In genomic region chr17:35094902-35095301, GRCh38 we compare ENCODE assay signal across 1 cellular context.
TF ChIP-seq lines count a peak whose summit lies in the region.

No MANE protein-coding gene starts in this region.

TF ChIP-seq in HepG2, 621 proteins besides CTCF, POLR2A, EP300 and RAD21:
- peak; percentile 20; the same call in 1 of the 2 replicates for TF ChIP-seq CEBPB (IDR thresholded peaks at IDR 0.05; ENCODE audit: borderline replicate concordance, low read depth, low read length)
- TF ChIP-seq TAF1 (CRISPR knock-in tag; IDR thresholded peaks at IDR 0.05), result no peak
- TF ChIP-seq FOXO4 (CRISPR knock-in tag; conservative IDR thresholded peaks at IDR 0.05), result no peak
TF ChIP-seq in HepG2: peak in this region for 1.
